In the genomic region with DNA sequence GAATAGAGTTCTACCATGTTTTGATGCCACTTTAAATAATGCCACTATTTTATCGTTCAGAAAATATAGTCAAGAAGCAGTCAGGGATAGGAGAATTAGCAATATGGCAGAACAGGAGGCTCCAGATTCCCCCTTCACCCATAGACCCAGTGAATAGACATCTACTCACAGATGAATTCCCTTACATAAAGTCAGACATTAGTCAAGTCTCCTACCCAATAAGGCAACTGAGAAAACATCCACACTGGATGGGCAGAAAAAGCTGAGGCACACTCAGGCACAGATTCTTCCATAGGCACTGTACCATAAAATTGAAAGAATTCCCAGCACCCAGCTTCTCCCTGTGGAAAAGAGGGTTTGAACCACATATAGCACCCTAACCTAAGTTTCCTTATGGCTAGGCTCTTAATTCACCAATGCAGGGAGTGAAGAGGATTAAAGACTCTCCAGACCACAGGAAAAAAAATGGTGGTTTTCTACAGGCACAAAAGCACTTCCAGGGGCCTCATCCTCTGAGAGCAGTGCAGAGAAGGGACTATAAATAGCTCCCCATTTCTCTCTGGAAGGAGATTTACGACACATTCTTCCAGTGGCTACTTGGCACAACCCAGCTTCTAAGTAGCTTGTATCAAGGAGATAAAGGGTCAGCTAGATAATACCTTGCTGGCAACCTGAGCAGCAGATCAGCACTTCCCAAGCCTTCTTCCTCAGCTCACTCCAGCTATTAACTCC, we compare ENCODE assay signal across 12 cellular contexts.
DNase-seq lines count a peak whose midpoint lies in the region; ATAC-seq and TF ChIP-seq lines count a peak whose summit lies in the region.
"Had no signal": no experiment of that assay in that cellular context is flagged by ENCODE, and none has a peak within 500 bp of the region (broad histone marks: within the 10 kb centered on the region; RNA-seq: fewer than 3 reads in every experiment).

No MANE protein-coding gene starts in this region.

- no peaks in the 10 kb centered on the region for H3K9me3 ChIP-seq in WERI-Rb-1 (ENCODE audit: severe bottlenecking)
- H3K9me3 ChIP-seq: vagina had no signal

- H3K4me1 ChIP-seq in ACC112 (ENCODE audit: control insufficient read depth, insufficient read depth, low read length, unreplicated experiment), result peaks cover 21% of the 10 kb centered on the region

- no peak for ATAC-seq in GM21737 (IDR thresholded peaks at IDR 0.05; ENCODE audit: unreplicated experiment)

- H3K27ac Mint-ChIP-seq in immature natural killer cell (peak overlapping the region in 1 of 6 donors; percentile 54), CD14-positive monocyte (no peak overlapping the region)
- H3K27ac Mint-ChIP-seq in activated naive CD4-positive, alpha-beta T cell treated with anti-CD3 and anti-CD28 coated beads for 36 hours, result no peak overlapping the region

- peak overlapping the region; percentile 24; the same call in 1 of the 2 replicates for H3K27ac ChIP-seq in ACC112 (ENCODE audit: low read depth, low read length)
- H3K27ac ChIP-seq in WERI-Rb-1, result peak overlapping the region; percentile 25
- H3K27ac ChIP-seq: esophagus muscularis mucosa, vagina had no signal

- H3K4me3 Mint-ChIP-seq in immature natural killer cell (peak overlapping the region in 3 of 5 donors; percentile 60 to 80 (median 76)), CD14-positive monocyte (no peak overlapping the region)
- H3K4me3 Mint-ChIP-seq in activated naive CD4-positive, alpha-beta T cell treated with anti-CD3 and anti-CD28 coated beads for 36 hours, result no peak overlapping the region
- H3K4me3 Mint-ChIP-seq: brain had no signal

- CTCF ChIA-PET in activated naive CD4-positive, alpha-beta T cell treated with anti-CD3 and anti-CD28 coated beads for 36 hours (lab: Charles Lee), result no interaction called here

- H3K36me3 ChIP-seq in ACC112 (ENCODE audit: insufficient read depth, low read length), result no peaks in the 10 kb centered on the region
- H3K36me3 ChIP-seq in WERI-Rb-1, result no peaks in the 10 kb centered on the region
- H3K36me3 ChIP-seq: esophagus muscularis mucosa, vagina had no signal

- no peak overlapping the region for H3K4me3 ChIP-seq in ACC112 (ENCODE audit: low read depth, low read length)
- H3K4me3 ChIP-seq in WERI-Rb-1 (ENCODE audit: low read depth, low read length), result peak overlapping the region; percentile 16
- H3K4me3 ChIP-seq: esophagus muscularis mucosa, vagina had no signal

- TF ChIP-seq CTCF in WERI-Rb-1 (IDR thresholded peaks at IDR 0.05; ENCODE audit: low read depth, low read length) (no peak), CD14-positive monocyte (IDR thresholded peaks at IDR 0.05) (no peak)

- H3K27me3 Mint-ChIP-seq in immature natural killer cell (ENCODE audit: low read depth in 3 of 3), result peaks cover 5 to 9% (median 7%) of the 10 kb centered on the region in 3 donors
- no peaks in the 10 kb centered on the region for H3K27me3 Mint-ChIP-seq in activated naive CD4-positive, alpha-beta T cell treated with anti-CD3 and anti-CD28 coated beads for 36 hours (ENCODE audit: low read depth)
- no peaks in the 10 kb centered on the region for H3K27me3 Mint-ChIP-seq in CD14-positive monocyte (ENCODE audit: low read depth in 3 of 3)
- H3K27me3 Mint-ChIP-seq: brain had no signal

- H3K4me1 Mint-ChIP-seq in immature natural killer cell (peaks cover 48 to 57% of the 10 kb centered on the region in 2 donors), CD14-positive monocyte (no peaks in the 10 kb centered on the region)
- no peaks in the 10 kb centered on the region for H3K4me1 Mint-ChIP-seq in activated naive CD4-positive, alpha-beta T cell treated with anti-CD3 and anti-CD28 coated beads for 36 hours (ENCODE audit: low read depth)

- peaks cover 0 to 26% (median 20%) of the 10 kb centered on the region in 6 donors for H3K9me3 Mint-ChIP-seq in immature natural killer cell
- peaks cover 26% of the 10 kb centered on the region for H3K9me3 Mint-ChIP-seq in activated naive CD4-positive, alpha-beta T cell treated with anti-CD3 and anti-CD28 coated beads for 36 hours
- H3K9me3 Mint-ChIP-seq in CD14-positive monocyte, result peaks cover 6 to 32% (median 16%) of the 10 kb centered on the region in 7 donors

- no peaks in the 10 kb centered on the region for H3K79me2 ChIP-seq in ACC112 (ENCODE audit: control insufficient read depth, insufficient read depth, low read length, unreplicated experiment)

- H2AFZ ChIP-seq in ACC112 (ENCODE audit: low read length, unreplicated experiment), result no peak overlapping the region

- H3K36me3 Mint-ChIP-seq in immature natural killer cell (peaks cover 12 to 24% (median 21%) of the 10 kb centered on the region in 3 donors), CD14-positive monocyte (no peaks in the 10 kb centered on the region)
- H3K36me3 Mint-ChIP-seq in activated naive CD4-positive, alpha-beta T cell treated with anti-CD3 and anti-CD28 coated beads for 36 hours (ENCODE audit: low read depth), result peaks cover 8% of the 10 kb centered on the region

- intact Hi-C loops in activated naive CD4-positive, alpha-beta T cell treated with anti-CD3 and anti-CD28 coated beads for 36 hours (cut with micrococcal nuclease), result no loop called here
- intact Hi-C loops in CD14-positive monocyte (cut with micrococcal nuclease), result no loop called here

- DNase-seq in HS-27A (ENCODE audit: low read depth), result peak; percentile 4
- DNase-seq in WERI-Rb-1, result peak; percentile 66
- DNase-seq in immature natural killer cell, result no peak
- DNase-seq in activated naive CD4-positive, alpha-beta T cell treated with anti-CD3 and anti-CD28 coated beads for 36 hours, result no peak
- no peak for DNase-seq in DMS153 (lab: John Stamatoyannopoulos, UW)
- DNase-seq in CD14-positive monocyte (ENCODE audit: low spot score), result no peak
- DNase-seq: NCI-H1930 had no signal

- H3K27me3 ChIP-seq in ACC112 (ENCODE audit: insufficient read depth, low read length) (no peaks in the 10 kb centered on the region), WERI-Rb-1 (ENCODE audit: insufficient read depth, low read depth, severe bottlenecking) (no peaks in the 10 kb centered on the region)
- H3K27me3 ChIP-seq: esophagus muscularis mucosa, vagina had no signal

Comparison
In these comparisons a context has a peak if more than half of its experiments do, and no peak if none do; other contexts are left out.
1. DNase-seq: peak in HS-27A (single experiment) and WERI-Rb-1 (single experiment); none in immature natural killer cell (0 of 3), activated naive CD4-positive, alpha-beta T cell treated with anti-CD3 and anti-CD28 coated beads for 36 hours (single experiment), DMS153 (single experiment) and CD14-positive monocyte (single experiment).
2. H3K4me3 Mint-ChIP-seq: peak in immature natural killer cell (3 of 5); none in activated naive CD4-positive, alpha-beta T cell treated with anti-CD3 and anti-CD28 coated beads for 36 hours (single experiment) and CD14-positive monocyte (0 of 2).